Comparison of ENCODE assay signal across 8 cellular contexts in genomic region chr11:65858354-65859133, GRCh38. TPM values are rescaled to one million over a fixed set of nuclear protein-coding genes. Genes with fewer than 3 reads are reported as not detected.
DNase-seq lines count a peak whose midpoint lies in the region; ATAC-seq and TF ChIP-seq lines count a peak whose summit lies in the region.

No MANE protein-coding gene starts in this region.

- under 1% methylated on average over 32 of the region's 32 CpGs for WGBS in prostate gland

- H3K4me3 Mint-ChIP-seq in T-helper 1 cell treated with Interleukin-12 subunit alpha and Interleukin-12 subunit beta and Interleukin-4 antibody, amounts not matched to agents 30 μg/mL and 1 μg/mL, for 36 hours: peak overlapping the region; percentile 93

- H3K4me1 Mint-ChIP-seq in T-helper 1 cell treated with Interleukin-12 subunit alpha and Interleukin-12 subunit beta and Interleukin-4 antibody, amounts not matched to agents 30 μg/mL and 1 μg/mL, for 36 hours (ENCODE audit: low read depth): peaks cover 47% of the 10 kb centered on the region

- H3K4me3 ChIP-seq in prostate gland: peak overlapping the region; percentile 99

- H3K9me3 Mint-ChIP-seq in T-helper 1 cell treated with Interleukin-12 subunit alpha and Interleukin-12 subunit beta and Interleukin-4 antibody, amounts not matched to agents 30 μg/mL and 1 μg/mL, for 36 hours: no peaks in the 10 kb centered on the region

- ATAC-seq in GM19035 (IDR thresholded peaks at IDR 0.05; ENCODE audit: unreplicated experiment) (no peak), GM21529 (IDR thresholded peaks at IDR 0.05; ENCODE audit: unreplicated experiment) (no peak)

- H3K9me3 ChIP-seq in prostate gland: no peaks in the 10 kb centered on the region

- peaks cover 44% of the 10 kb centered on the region for H3K36me3 Mint-ChIP-seq in T-helper 1 cell treated with Interleukin-12 subunit alpha and Interleukin-12 subunit beta and Interleukin-4 antibody, amounts not matched to agents 30 μg/mL and 1 μg/mL, for 36 hours (ENCODE audit: low read depth)

- peak overlapping the region; percentile 94 to 96 for H3K27ac ChIP-seq in prostate gland

- DNase-seq in T-helper 1 cell: no peak
- DNase-seq in RKO (ENCODE audit: low spot score): peak; percentile 55
- no peak for DNase-seq in erythroblast (lab: John Stamatoyannopoulos, UW)
- DNase-seq in prostate gland (ENCODE audit: low spot score): no peak
- no peak for DNase-seq in hippocampal formation (lab: John Stamatoyannopoulos, UW)

- peak; percentile 89 for TF ChIP-seq POLR2A in erythroblast (IDR thresholded peaks at IDR 0.05; ENCODE audit: low read length)
- TF ChIP-seq POLR2A in prostate gland (IDR thresholded peaks at IDR 0.05): no peak

- peaks cover 12% of the 10 kb centered on the region for H3K4me1 ChIP-seq in prostate gland (replicated peaks)

- TF ChIP-seq CTCF in prostate gland (IDR thresholded peaks at IDR 0.05): no peak

- H3K36me3 ChIP-seq in prostate gland: peaks cover 8 to 35% of the 10 kb centered on the region in 2 donors

- no peaks in the 10 kb centered on the region for H3K27me3 ChIP-seq in prostate gland (replicated peaks; ENCODE audit: insufficient read depth)

- no peaks in the 10 kb centered on the region for H3K27me3 Mint-ChIP-seq in T-helper 1 cell treated with Interleukin-12 subunit alpha and Interleukin-12 subunit beta and Interleukin-4 antibody, amounts not matched to agents 30 μg/mL and 1 μg/mL, for 36 hours (ENCODE audit: low read depth)

- intact Hi-C loops in prostate gland (cut with DNase I): loop anchor here (2.0 kb wide), 1 partner anchor 14 kb away; the partner anchor contains the start of gene EFEMP2

- peak overlapping the region; percentile 96 for H3K27ac Mint-ChIP-seq in T-helper 1 cell treated with Interleukin-12 subunit alpha and Interleukin-12 subunit beta and Interleukin-4 antibody, amounts not matched to agents 30 μg/mL and 1 μg/mL, for 36 hours

RNA-seq across cellular contexts. Expression of gene CFL1, which starts 0.6 kb away (rescaled TPM):
- total RNA-seq in prostate gland: 100 to 1,000 TPM; 654 to 731 TPM

RNA-seq across cellular contexts. Expression of gene MUS81, which starts 1.7 kb away (rescaled TPM):
- 10 to 100 TPM; 64.3 to 68.6 TPM for total RNA-seq in prostate gland

RNA-seq across cellular contexts. Expression of gene EFEMP2, which starts 14.1 kb away (rescaled TPM):
- total RNA-seq in prostate gland: 10 to 100 TPM; 40.0 to 84.5 TPM

RNA-seq across cellular contexts. Expression of gene CTSW, which starts 21.1 kb away (rescaled TPM):
- 1 to 10 TPM; 1.3 to 1.8 TPM for total RNA-seq in prostate gland

RNA-seq across cellular contexts. Expression of gene SNX32, which starts 24.8 kb away (rescaled TPM):
- total RNA-seq in prostate gland: under 1 TPM in 1 of 2 donors, not detected in 1; 0.91 TPM
